28 cellular contexts compared by ENCODE assay signal in genomic region chr12:21599143-21599999, GRCh38. TPM values are rescaled to one million over a fixed set of nuclear protein-coding genes. Genes with fewer than 3 reads are reported as not detected.
DNase-seq lines count a peak whose midpoint lies in the region; ATAC-seq and TF ChIP-seq lines count a peak whose summit lies in the region.
"Had no signal": no experiment of that assay in that cellular context is flagged by ENCODE, and none has a peak within 500 bp of the region (broad histone marks: within the 10 kb centered on the region; RNA-seq: fewer than 3 reads in every experiment).

No MANE protein-coding gene starts in this region.

- peak overlapping the region; percentile 34; the same call in 1 of the 2 replicates for H2AFZ ChIP-seq in OCI-LY7 (ENCODE audit: low read length)
- H2AFZ ChIP-seq: parathyroid adenoma had no signal

- H3K9me2 ChIP-seq in OCI-LY7 (ENCODE audit: insufficient read depth, low read length) = no peaks in the 10 kb centered on the region

- H3K36me3 Mint-ChIP-seq in CD4-positive, alpha-beta memory T cell = no peaks in the 10 kb centered on the region
- H3K36me3 Mint-ChIP-seq: activated CD4-positive, alpha-beta memory T cell treated with anti-CD3 and anti-CD28 coated beads for 36 hours; CD14-positive monocyte; mesothelial cell of epicardium; natural killer cell treated with Interleukin-12 subunit alpha and Interleukin-12 subunit beta and Interleukin-15 and Interleukin-18, amount 100 ng/mL, for 72 hours had no signal

- TF ChIP-seq CTCF in OCI-LY7 (conservative IDR thresholded peaks at IDR 0.05; ENCODE audit: low read length) = no peak

- no peak overlapping the region for H3K27ac ChIP-seq in BLaER1 treated with 17β-estradiol and CSF1 and Interleukin-3, amounts not matched to agents 10 nM and 100 nM
- H3K27ac ChIP-seq in OCI-LY7 (ENCODE audit: low read depth, low read length, poor library complexity, severe bottlenecking) = peak overlapping the region; percentile 61
- no peak overlapping the region for H3K27ac ChIP-seq in CD4-positive, alpha-beta memory T cell (ENCODE audit: low read depth, low read length)
- H3K27ac ChIP-seq: breast epithelium, coronary artery, parathyroid adenoma, Peyer's patch, testis had no signal

- H3K4me1 Mint-ChIP-seq in CD4-positive, alpha-beta memory T cell = no peaks in the 10 kb centered on the region
- H3K4me1 Mint-ChIP-seq: mesothelial cell of epicardium had no signal

- POLR2A ChIA-PET in OCI-LY7 (lab: Charles Lee) = interaction anchor here (0.5 to 1.6 kb wide), 13 partner anchors 8 to 338 kb away, joined by 3 to 5 read pairs (median 3); partner anchors contain the start of genes LDHB and PYROXD1
- POLR2A ChIA-PET in CD4-positive, alpha-beta memory T cell (lab: Charles Lee; ENCODE audit: partially characterized antibody) = no interaction called here

- intact Hi-C loops in OCI-LY7 (cut with micrococcal nuclease; ENCODE audit: unreplicated experiment) = no loop called here
- intact Hi-C loops in CD4-positive, alpha-beta memory T cell (cut with micrococcal nuclease) = no loop called here

- H3K27me3 ChIP-seq in BLaER1 treated with 17β-estradiol and CSF1 and Interleukin-3, amounts not matched to agents 10 nM and 100 nM = no peaks in the 10 kb centered on the region
- H3K27me3 ChIP-seq in CD4-positive, alpha-beta memory T cell (ENCODE audit: insufficient read depth, low read length) = no peaks in the 10 kb centered on the region
- H3K27me3 ChIP-seq: breast epithelium, Peyer's patch, testis had no signal

- peaks cover 0 to 2% (median 0%) of the 10 kb centered on the region in 8 donors for H3K9me3 Mint-ChIP-seq in CD4-positive, alpha-beta memory T cell
- H3K9me3 Mint-ChIP-seq: mesothelial cell of epicardium had no signal

- no peaks in the 10 kb centered on the region for H3K27me3 Mint-ChIP-seq in CD4-positive, alpha-beta memory T cell
- H3K27me3 Mint-ChIP-seq: activated CD4-positive, alpha-beta memory T cell treated with anti-CD3 and anti-CD28 coated beads for 36 hours had no signal

- H3K9ac ChIP-seq in BLaER1 treated with 17β-estradiol and CSF1 and Interleukin-3, amounts not matched to agents 10 nM and 100 nM = no peak overlapping the region
- H3K9ac ChIP-seq: parathyroid adenoma had no signal

- no peaks in the 10 kb centered on the region for H3K9me3 ChIP-seq in BLaER1 treated with 17β-estradiol and CSF1 and Interleukin-3, amounts not matched to agents 10 nM and 100 nM (replicated peaks in 1 of 11)
- no peaks in the 10 kb centered on the region for H3K9me3 ChIP-seq in OCI-LY7 (ENCODE audit: low read length)
- no peaks in the 10 kb centered on the region for H3K9me3 ChIP-seq in CD4-positive, alpha-beta memory T cell (ENCODE audit: control insufficient read depth in 1 of 2, low read length in 2 of 2)
- H3K9me3 ChIP-seq: breast epithelium, Peyer's patch, testis had no signal

- H3K4me2 ChIP-seq in BLaER1 treated with 17β-estradiol and CSF1 and Interleukin-3, amounts not matched to agents 10 nM and 100 nM = peak overlapping the region in 10 of 11 experiments; percentile 12 to 64 (median 43); a peak in 18 of 22 replicates
- peak overlapping the region; percentile 60 for H3K4me2 ChIP-seq in OCI-LY7 (ENCODE audit: low read length)

- ATAC-seq in GM18508 (IDR thresholded peaks at IDR 0.05; ENCODE audit: insufficient read depth, unreplicated experiment) (peak; percentile 56), HG03060 (IDR thresholded peaks at IDR 0.05; ENCODE audit: low read depth, unreplicated experiment) (peak; percentile 46)
- ATAC-seq in stimulated activated naive CD8-positive, alpha-beta T cell treated with anti-CD3 and anti-CD28 coated beads, Interleukin-15, Interleukin-2, amounts not matched to agents 100 U/mL and 50 U/mL, for 24 hours = no peak
- ATAC-seq: K562; left colon; natural killer cell treated with Interleukin-12 subunit alpha and Interleukin-12 subunit beta and Interleukin-15 and Interleukin-18, amount 100 ng/mL, for 72 hours had no signal

- no peak overlapping the region for H3K4me3 Mint-ChIP-seq in CD4-positive, alpha-beta memory T cell
- H3K4me3 Mint-ChIP-seq: activated CD4-positive, alpha-beta memory T cell treated with anti-CD3 and anti-CD28 coated beads for 36 hours; CD14-positive monocyte; mesothelial cell of epicardium; natural killer cell treated with Interleukin-12 subunit alpha and Interleukin-12 subunit beta and Interleukin-15 and Interleukin-18, amount 100 ng/mL, for 72 hours had no signal

- no peaks in the 10 kb centered on the region for H4K20me1 ChIP-seq in BLaER1 treated with 17β-estradiol and CSF1 and Interleukin-3, amounts not matched to agents 10 nM and 100 nM
- H4K20me1 ChIP-seq in OCI-LY7 (ENCODE audit: insufficient read depth, low read length) = no peaks in the 10 kb centered on the region

- no peaks in the 10 kb centered on the region for H3K36me3 ChIP-seq in BLaER1 treated with 17β-estradiol and CSF1 and Interleukin-3, amounts not matched to agents 10 nM and 100 nM
- H3K36me3 ChIP-seq in OCI-LY7 (ENCODE audit: insufficient read depth, low read length) = no peaks in the 10 kb centered on the region
- no peaks in the 10 kb centered on the region for H3K36me3 ChIP-seq in CD4-positive, alpha-beta memory T cell (ENCODE audit: insufficient read depth, low read length)
- H3K36me3 ChIP-seq: breast epithelium, Peyer's patch had no signal

- DNase-seq in OCI-LY7 (ENCODE audit: low spot score) (peak; percentile 82), activated gamma-delta T cell treated with Interleukin-2 at 50 U/mL for 16 hours (no peak), DMS 273 (lab: John Stamatoyannopoulos, UW; ENCODE audit: unreplicated experiment) (no peak)
- no peak for DNase-seq in CD4-positive, alpha-beta memory T cell
- no peak for DNase-seq in stimulated activated naive CD8-positive, alpha-beta T cell treated with anti-CD3 and anti-CD28 coated beads, Interleukin-15, Interleukin-2, amounts not matched to agents 100 U/mL and 50 U/mL, for 24 hours
- DNase-seq: ACHN; activated CD4-positive, alpha-beta memory T cell treated with anti-CD3 and anti-CD28 coated beads for 36 hours; activated CD4-positive, CD25-positive, alpha-beta regulatory T cell; activated gamma-delta T cell; DMS 273 treated with DMSO at 0.1 percent for 48 hours; left colon; MV-4-11; NCI-H1694 treated with DMSO at 0.1 percent for 48 hours; NCI-H345; Peyer's patch; testis had no signal

- H3K27ac Mint-ChIP-seq in CD4-positive, alpha-beta memory T cell = no peak overlapping the region
- H3K27ac Mint-ChIP-seq: activated CD4-positive, alpha-beta memory T cell treated with anti-CD3 and anti-CD28 coated beads for 36 hours; mesothelial cell of epicardium; natural killer cell treated with Interleukin-12 subunit alpha and Interleukin-12 subunit beta and Interleukin-15 and Interleukin-18, amount 100 ng/mL, for 72 hours had no signal

- no TSS peak for BruUV-seq in OCI-LY7 (replicated peaks; lab: Mats Ljungman, UMichigan)

- H3K4me1 ChIP-seq in BLaER1 treated with 17β-estradiol and CSF1 and Interleukin-3, amounts not matched to agents 10 nM and 100 nM = peaks cover 0 to 11% (median 7%) of the 10 kb centered on the region in 10 experiments; a peak in 15 of 20 replicates
- peaks cover 25% of the 10 kb centered on the region for H3K4me1 ChIP-seq in OCI-LY7 (ENCODE audit: insufficient read depth, low read length, poor library complexity, severe bottlenecking)
- no peaks in the 10 kb centered on the region for H3K4me1 ChIP-seq in CD4-positive, alpha-beta memory T cell (ENCODE audit: insufficient read depth, low read length)
- H3K4me1 ChIP-seq: breast epithelium, parathyroid adenoma, Peyer's patch, testis had no signal

- CTCF ChIA-PET in OCI-LY7 (lab: Charles Lee; ENCODE audit: unreplicated experiment) = no interaction called here
- CTCF ChIA-PET in CD4-positive, alpha-beta memory T cell (lab: Charles Lee; ENCODE audit: partially characterized antibody) = interaction anchor here (0.8 kb wide), 3 partner anchors 47 to 98 kb away, joined by 3 to 5 read pairs (median 3); no protein-coding TSS in a partner anchor

- H3K79me2 ChIP-seq in OCI-LY7 (ENCODE audit: insufficient read depth, low read depth, low read length) = no peaks in the 10 kb centered on the region
- H3K79me2 ChIP-seq: parathyroid adenoma had no signal

- no peak overlapping the region for H3K4me3 ChIP-seq in BLaER1 treated with 17β-estradiol and CSF1 and Interleukin-3, amounts not matched to agents 10 nM and 100 nM
- peak overlapping the region; percentile 37 for H3K4me3 ChIP-seq in OCI-LY7 (ENCODE audit: low read depth, low read length, poor library complexity, severe bottlenecking)
- H3K4me3 ChIP-seq in CD4-positive, alpha-beta memory T cell (ENCODE audit: low read length in 2 of 2) = no peak overlapping the region
- H3K4me3 ChIP-seq: breast epithelium, coronary artery, K562, Peyer's patch, testis had no signal

RNA-seq across cellular contexts. Expression of gene GYS2, which starts 5.3 kb away (rescaled TPM):
- total RNA-seq in OCI-LY7 (2014; rRNA removed; shearing (Covaris generic)) = not detected in 2 replicates
- total RNA-seq in OCI-LY7 (2022) = not detected in 2 replicates
- total RNA-seq in CD4-positive, alpha-beta memory T cell = under 1 TPM; 0.11 to 0.32 TPM
- not detected for polyA plus RNA-seq in CD4-positive, alpha-beta memory T cell
- total RNA-seq: activated CD4-positive, alpha-beta memory T cell treated with anti-CD3 and anti-CD28 coated beads for 36 hours; H1; K562; left colon; mesothelial cell of epicardium; natural killer cell treated with Interleukin-12 subunit alpha and Interleukin-12 subunit beta and Interleukin-15 and Interleukin-18, amount 100 ng/mL, for 72 hours; Peyer's patch; SK-MEL-5; testis had no signal
- polyA plus RNA-seq: CD14-positive monocyte, H1, K562 had no signal

RNA-seq across cellular contexts. Expression of gene LDHB, which starts 58.3 kb away (rescaled TPM):
- 551 and 727 TPM in 2 replicates for total RNA-seq in OCI-LY7 (2014; rRNA removed; shearing (Covaris generic))
- total RNA-seq in OCI-LY7 (2022) = 871 and 999 TPM in 2 replicates
- total RNA-seq in CD4-positive, alpha-beta memory T cell = 1,000 to 10,000 TPM; 1,100 to 1,180 TPM
- 1,000 to 10,000 TPM; 2,006 to 2,555 TPM for polyA plus RNA-seq in CD4-positive, alpha-beta memory T cell
